ENCODE assay signal across 8 cellular contexts in the genomic region with DNA sequence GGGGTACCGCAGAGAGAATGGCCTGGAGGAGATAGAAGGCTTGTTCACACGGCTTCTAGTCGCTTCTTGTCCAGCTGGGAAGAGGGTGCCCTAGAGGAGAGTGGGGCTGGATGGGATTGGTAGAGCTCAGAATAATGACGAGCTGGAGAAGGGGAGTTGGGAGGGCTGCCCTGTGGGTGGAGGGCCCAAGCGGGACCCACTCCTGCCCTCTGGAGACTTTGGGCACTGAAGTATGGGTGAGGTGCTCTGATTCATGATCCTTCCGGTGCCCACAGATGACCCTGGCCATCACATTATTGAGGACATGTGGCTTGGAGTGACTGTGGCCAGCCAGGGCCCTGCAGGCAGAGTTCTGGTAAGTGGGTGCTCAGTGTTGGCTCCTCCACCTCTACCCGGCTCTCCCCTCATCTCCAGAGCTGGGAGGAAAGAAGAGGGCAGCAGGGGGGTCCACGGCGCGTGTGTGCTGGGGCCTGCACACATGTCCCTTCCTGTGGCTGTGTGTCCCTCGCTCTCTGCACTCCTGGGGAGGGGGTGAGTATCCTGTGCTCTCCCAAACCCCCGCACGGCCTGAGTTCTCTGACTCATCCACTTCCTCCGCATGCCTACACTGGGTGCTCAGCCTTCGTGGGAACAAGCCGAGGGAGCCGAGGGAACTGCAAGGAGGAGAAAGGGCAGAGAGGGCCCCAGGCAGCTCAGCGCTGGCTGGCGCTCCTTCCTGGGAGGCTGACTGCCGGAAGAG. TPM values are rescaled to one million over a fixed set of nuclear protein-coding genes. Genes with fewer than 3 reads are reported as not detected.
DNase-seq lines count a peak whose midpoint lies in the region; ATAC-seq and TF ChIP-seq lines count a peak whose summit lies in the region.
"Had no signal": no experiment of that assay in that cellular context is flagged by ENCODE, and none has a peak within 500 bp of the region (broad histone marks: within the 10 kb centered on the region; RNA-seq: fewer than 3 reads in every experiment).

No MANE protein-coding gene starts in this region.

- H3K4me3 ChIP-seq in lung (no peak overlapping the region), upper lobe of right lung (no peak overlapping the region), MM.1S (ENCODE audit: low read length) (no peak overlapping the region)
- H3K4me3 ChIP-seq: HAP-1 had no signal

- H3K36me3 ChIP-seq in lung (ENCODE audit: control insufficient read depth in 2 of 2, insufficient read depth in 2 of 2, low read length in 2 of 2) (peaks cover 9 to 12% of the 10 kb centered on the region in 2 donors), upper lobe of right lung (peaks cover 29% of the 10 kb centered on the region), MM.1S (replicated peaks; ENCODE audit: insufficient read depth, low read length) (no peaks in the 10 kb centered on the region)
- H3K36me3 ChIP-seq: HAP-1 had no signal

- no peak for TF ChIP-seq CTCF in lung (IDR thresholded peaks at IDR 0.05; ENCODE audit: control extremely low read depth, extremely low read depth)
- no peak for TF ChIP-seq CTCF in upper lobe of right lung (IDR thresholded peaks at IDR 0.05)
- no peak for TF ChIP-seq CTCF in MM.1S (IDR thresholded peaks at IDR 0.05; ENCODE audit: low read length)

- H3K27ac ChIP-seq in caudate nucleus (ENCODE audit: low read depth, low read length) (peak overlapping the region; percentile 79), lung (ENCODE audit: low read depth in 1 of 2, low read length in 1 of 2) (peak overlapping the region; percentile 94 to 97), upper lobe of right lung (peak overlapping the region; percentile 85), MM.1S (ENCODE audit: low read length) (no peak overlapping the region)

- no peaks in the 10 kb centered on the region for H4K20me1 ChIP-seq in MM.1S (ENCODE audit: insufficient read depth, low read length)

- no peaks in the 10 kb centered on the region for H3K27me3 ChIP-seq in lung (ENCODE audit: control insufficient read depth, insufficient read depth)
- no peaks in the 10 kb centered on the region for H3K27me3 ChIP-seq in upper lobe of right lung
- H3K27me3 ChIP-seq in MM.1S (replicated peaks; ENCODE audit: insufficient read depth, low read length): no peaks in the 10 kb centered on the region

- peaks cover 23 to 39% of the 10 kb centered on the region in 2 donors for H3K4me1 ChIP-seq in lung (ENCODE audit: control insufficient read depth in 2 of 2, insufficient read depth in 2 of 2, low read length in 2 of 2)
- peaks cover 61% of the 10 kb centered on the region for H3K4me1 ChIP-seq in upper lobe of right lung
- H3K4me1 ChIP-seq in MM.1S (ENCODE audit: low read length): peaks cover 3% of the 10 kb centered on the region; the same call in 1 of the 2 replicates
- H3K4me1 ChIP-seq: HAP-1 had no signal

- peak; percentile 39 for ATAC-seq in lung (ENCODE audit: insufficient read depth, low FRiP score)
- peak; percentile 52 for ATAC-seq in upper lobe of right lung
- no peak for ATAC-seq in T-helper 17 cell

- H3K4me3 Mint-ChIP-seq in T-helper 17 cell: no peak overlapping the region

- H2AFZ ChIP-seq in MM.1S (ENCODE audit: low read length): no peak overlapping the region

- H3K27ac Mint-ChIP-seq in T-helper 17 cell: no peak overlapping the region

- peaks cover 12% of the 10 kb centered on the region for H3K79me2 ChIP-seq in MM.1S (ENCODE audit: low read length)

- WGBS in lung, 2 donors: 42 to 51% methylated on average over 18 to 20 of the region's 20 CpGs

- DNase-seq in LHCN-M2 (ENCODE audit: low read depth): peak; percentile 96
- DNase-seq in caudate nucleus (lab: John Stamatoyannopoulos, UW): peak in 43 of 61 donors; percentile 6 to 72 (median 40)
- DNase-seq in lung (ENCODE audit: low spot score): peak; percentile 72
- peak; percentile 82 for DNase-seq in upper lobe of right lung
- DNase-seq in T-helper 17 cell: no peak
- DNase-seq in MM.1S: no peak
- DNase-seq in stimulated activated CD4-positive, alpha-beta T cell treated with anti-CD3 and anti-CD28 coated beads, Interleukin-4, amount 100 ng/mL, for 24 hours: no peak

- H3K9me2 ChIP-seq in MM.1S (replicated peaks; ENCODE audit: insufficient read depth, low read length): no peaks in the 10 kb centered on the region

- H3K27me3 Mint-ChIP-seq in T-helper 17 cell: no peaks in the 10 kb centered on the region

- H3K36me3 Mint-ChIP-seq in T-helper 17 cell (ENCODE audit: low read depth): no peaks in the 10 kb centered on the region

- H3K9ac ChIP-seq in MM.1S (ENCODE audit: low read length): no peak overlapping the region

- H3F3A ChIP-seq in MM.1S (ENCODE audit: insufficient read depth, low read length): no peaks in the 10 kb centered on the region

- no peaks in the 10 kb centered on the region for H3K9me3 ChIP-seq in lung (ENCODE audit: control insufficient read depth in 2 of 2, insufficient read depth in 1 of 2, low read length in 1 of 2)
- no peaks in the 10 kb centered on the region for H3K9me3 ChIP-seq in upper lobe of right lung
- H3K9me3 ChIP-seq in T-helper 17 cell (ENCODE audit: control insufficient read depth, low read length, poor library complexity, severe bottlenecking): no peaks in the 10 kb centered on the region
- H3K9me3 ChIP-seq in MM.1S (replicated peaks; ENCODE audit: insufficient read depth, low read length): no peaks in the 10 kb centered on the region
- H3K9me3 ChIP-seq: HAP-1 had no signal

- no peak overlapping the region for H3K4me2 ChIP-seq in MM.1S (ENCODE audit: low read depth, low read length)

- peaks cover 12% of the 10 kb centered on the region for H3K4me1 Mint-ChIP-seq in T-helper 17 cell

- intact Hi-C loops in upper lobe of right lung (cut with DNase I): no loop called here

RNA-seq across cellular contexts. Expression of a gene that starts 8.5 kb away (rescaled TPM):
- total RNA-seq in LHCN-M2 (2014; rRNA removed) (382 and 426 TPM in 2 replicates), lung (100 to 1,000 TPM; 142 to 204 TPM), upper lobe of right lung (212 TPM), T-helper 17 cell (10 to 100 TPM in 1 of 2 donors, 1 to 10 TPM in 1; 8.0 to 10.6 TPM)
- polyA plus RNA-seq in LHCN-M2 (2012): 567 TPM
- polyA plus RNA-seq in lung: 100 to 1,000 TPM in 1 of 2 donors, 10 to 100 TPM in 1; 83.9 to 123 TPM

RNA-seq across cellular contexts. Expression of a gene that starts 30.7 kb away (rescaled TPM):
- total RNA-seq in LHCN-M2 (2014; rRNA removed): 22.3 and 22.5 TPM in 2 replicates
- 29.7 TPM for polyA plus RNA-seq in LHCN-M2 (2012)
- total RNA-seq in lung: 10 to 100 TPM; 23.2 to 27.8 TPM
- 10 to 100 TPM in 1 of 2 donors, 1 to 10 TPM in 1; 10.0 to 15.7 TPM for polyA plus RNA-seq in lung
- total RNA-seq in upper lobe of right lung: 30.2 TPM
- 10 to 100 TPM; 19.9 to 20.9 TPM for total RNA-seq in T-helper 17 cell

Comparison
In these comparisons a context has a peak if more than half of its experiments do, and no peak if none do; other contexts are left out.
1. DNase-seq: peak in LHCN-M2 (single experiment), caudate nucleus (43 of 61), lung (single experiment) and upper lobe of right lung (single experiment); none in T-helper 17 cell (0 of 3), MM.1S (single experiment) and stimulated activated CD4-positive, alpha-beta T cell treated with anti-CD3 and anti-CD28 coated beads, Interleukin-4, amount 100 ng/mL, for 24 hours (single experiment).
2. RNA of a gene that starts 8.5 kb away (total RNA-seq): 382 to 426 TPM in LHCN-M2, 212 TPM in upper lobe of right lung (single experiment) and 142 to 204 TPM in lung; 8.0 to 10.6 TPM in T-helper 17 cell; every median in the first group is over 10 times any median in the second.